1 cellular context compared by ENCODE assay signal in genomic region chr10:80408198-80409085, GRCh38.
TF ChIP-seq lines count a peak whose summit lies in the region.

PRXL2A (plus strand) TSS chr10:80408551; CDS start chr10:80420468, 11,917 bp downstream.

TF ChIP-seq in HepG2, 621 proteins besides CTCF, POLR2A, EP300 and RAD21 (continued from another document and continues in another):
- TF ChIP-seq NKX3-1 (CRISPR knock-in tag; IDR thresholded peaks at IDR 0.05), result no peak; the same call in 1 of the 2 replicates
- TF ChIP-seq, protein P1, sequence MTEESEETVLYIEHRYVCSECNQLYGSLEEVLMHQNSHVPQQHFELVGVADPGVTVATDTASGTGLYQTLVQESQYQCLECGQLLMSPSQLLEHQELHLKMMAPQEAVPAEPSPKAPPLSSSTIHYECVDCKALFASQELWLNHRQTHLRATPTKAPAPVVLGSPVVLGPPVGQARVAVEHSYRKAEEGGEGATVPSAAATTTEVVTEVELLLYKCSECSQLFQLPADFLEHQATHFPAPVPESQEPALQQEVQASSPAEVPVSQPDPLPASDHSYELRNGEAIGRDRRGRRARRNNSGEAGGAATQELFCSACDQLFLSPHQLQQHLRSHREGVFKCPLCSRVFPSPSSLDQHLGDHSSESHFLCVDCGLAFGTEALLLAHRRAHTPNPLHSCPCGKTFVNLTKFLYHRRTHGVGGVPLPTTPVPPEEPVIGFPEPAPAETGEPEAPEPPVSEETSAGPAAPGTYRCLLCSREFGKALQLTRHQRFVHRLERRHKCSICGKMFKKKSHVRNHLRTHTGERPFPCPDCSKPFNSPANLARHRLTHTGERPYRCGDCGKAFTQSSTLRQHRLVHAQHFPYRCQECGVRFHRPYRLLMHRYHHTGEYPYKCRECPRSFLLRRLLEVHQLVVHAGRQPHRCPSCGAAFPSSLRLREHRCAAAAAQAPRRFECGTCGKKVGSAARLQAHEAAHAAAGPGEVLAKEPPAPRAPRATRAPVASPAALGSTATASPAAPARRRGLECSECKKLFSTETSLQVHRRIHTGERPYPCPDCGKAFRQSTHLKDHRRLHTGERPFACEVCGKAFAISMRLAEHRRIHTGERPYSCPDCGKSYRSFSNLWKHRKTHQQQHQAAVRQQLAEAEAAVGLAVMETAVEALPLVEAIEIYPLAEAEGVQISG (CRISPR knock-in tag; IDR thresholded peaks at IDR 0.05), result peak; percentile 53
- no peak for TF ChIP-seq ZNF75D (CRISPR knock-in tag; IDR thresholded peaks at IDR 0.05; ENCODE audit: borderline replicate concordance)
- no peak for TF ChIP-seq ZNF644 (CRISPR knock-in tag; IDR thresholded peaks at IDR 0.05; ENCODE audit: low read depth)
- TF ChIP-seq ZNF234 (CRISPR knock-in tag; conservative IDR thresholded peaks at IDR 0.05), result no peak; the same call in 1 of the 2 replicates
- TF ChIP-seq POLR2AphosphoS5 (IDR thresholded peaks at IDR 0.05; ENCODE audit: low read depth, low read length), result peak; percentile 90
- peak; percentile 53 for TF ChIP-seq HOXD1 (CRISPR knock-in tag; IDR thresholded peaks at IDR 0.05)
- TF ChIP-seq PHF20 (CRISPR knock-in tag; IDR thresholded peaks at IDR 0.05), result peak; percentile 45; the same call in 1 of the 2 replicates
- TF ChIP-seq ZNF777 (CRISPR knock-in tag; IDR thresholded peaks at IDR 0.05), result peak; percentile 92
- TF ChIP-seq ZNF546 (CRISPR knock-in tag; conservative IDR thresholded peaks at IDR 0.05), result peak; percentile 62; the same call in 1 of the 2 replicates
- TF ChIP-seq BORCS8-MEF2B (CRISPR knock-in tag; IDR thresholded peaks at IDR 0.05), result peak; percentile 57; the same call in 1 of the 2 replicates
- TF ChIP-seq SUZ12 (IDR thresholded peaks at IDR 0.05; ENCODE audit: low read depth, low read length), result no peak
- TF ChIP-seq ZNF577 (CRISPR knock-in tag; IDR thresholded peaks at IDR 0.05; ENCODE audit: borderline replicate concordance, low read depth), result no peak
- peak; percentile 83 for TF ChIP-seq SP5 (CRISPR knock-in tag; IDR thresholded peaks at IDR 0.05; ENCODE audit: borderline replicate concordance, low read depth)
- peak; percentile 13; the same call in 1 of the 2 replicates for TF ChIP-seq HNF4G (IDR thresholded peaks at IDR 0.05; ENCODE audit: borderline replicate concordance, low read depth, low read length)
- no peak for TF ChIP-seq HNF4G (CRISPR knock-in tag; IDR thresholded peaks at IDR 0.05; ENCODE audit: borderline replicate concordance, low read depth)
- no peak; the same call in 1 of the 2 replicates for TF ChIP-seq ZNF34 (CRISPR knock-in tag; IDR thresholded peaks at IDR 0.05; ENCODE audit: borderline replicate concordance)
- TF ChIP-seq, protein P2, sequence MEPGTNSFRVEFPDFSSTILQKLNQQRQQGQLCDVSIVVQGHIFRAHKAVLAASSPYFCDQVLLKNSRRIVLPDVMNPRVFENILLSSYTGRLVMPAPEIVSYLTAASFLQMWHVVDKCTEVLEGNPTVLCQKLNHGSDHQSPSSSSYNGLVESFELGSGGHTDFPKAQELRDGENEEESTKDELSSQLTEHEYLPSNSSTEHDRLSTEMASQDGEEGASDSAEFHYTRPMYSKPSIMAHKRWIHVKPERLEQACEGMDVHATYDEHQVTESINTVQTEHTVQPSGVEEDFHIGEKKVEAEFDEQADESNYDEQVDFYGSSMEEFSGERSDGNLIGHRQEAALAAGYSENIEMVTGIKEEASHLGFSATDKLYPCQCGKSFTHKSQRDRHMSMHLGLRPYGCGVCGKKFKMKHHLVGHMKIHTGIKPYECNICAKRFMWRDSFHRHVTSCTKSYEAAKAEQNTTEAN (CRISPR knock-in tag; conservative IDR thresholded peaks at IDR 0.05), result no peak
- TF ChIP-seq HHEX (CRISPR knock-in tag; IDR thresholded peaks at IDR 0.05), result no peak
- peak; percentile 72 for TF ChIP-seq ZNF781 (CRISPR knock-in tag; IDR thresholded peaks at IDR 0.05; ENCODE audit: borderline replicate concordance, not compliant biosample characterization)
- TF ChIP-seq, protein P3, sequence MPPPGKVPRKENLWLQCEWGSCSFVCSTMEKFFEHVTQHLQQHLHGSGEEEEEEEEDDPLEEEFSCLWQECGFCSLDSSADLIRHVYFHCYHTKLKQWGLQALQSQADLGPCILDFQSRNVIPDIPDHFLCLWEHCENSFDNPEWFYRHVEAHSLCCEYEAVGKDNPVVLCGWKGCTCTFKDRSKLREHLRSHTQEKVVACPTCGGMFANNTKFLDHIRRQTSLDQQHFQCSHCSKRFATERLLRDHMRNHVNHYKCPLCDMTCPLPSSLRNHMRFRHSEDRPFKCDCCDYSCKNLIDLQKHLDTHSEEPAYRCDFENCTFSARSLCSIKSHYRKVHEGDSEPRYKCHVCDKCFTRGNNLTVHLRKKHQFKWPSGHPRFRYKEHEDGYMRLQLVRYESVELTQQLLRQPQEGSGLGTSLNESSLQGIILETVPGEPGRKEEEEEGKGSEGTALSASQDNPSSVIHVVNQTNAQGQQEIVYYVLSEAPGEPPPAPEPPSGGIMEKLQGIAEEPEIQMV (CRISPR knock-in tag; IDR thresholded peaks at IDR 0.05; ENCODE audit: low read depth), result peak; percentile 72; the same call in 1 of the 2 replicates
- TF ChIP-seq GABPB1 (CRISPR knock-in tag; IDR thresholded peaks at IDR 0.05), result peak; percentile 64; the same call in 1 of the 2 replicates
- peak in 1 of 2 experiments; percentile 75; a peak in 1 of 4 replicates for TF ChIP-seq REST (IDR thresholded peaks at IDR 0.05; ENCODE audit: borderline replicate concordance in 1 of 2, low read depth in 1 of 2, low read length in 2 of 2)
- peak; percentile 84 for TF ChIP-seq AGO2 (optimal IDR thresholded peaks at IDR 0.05; ENCODE audit: low read depth, low read length)
- no peak; the same call in 1 of the 2 replicates for TF ChIP-seq ATF2 (CRISPR knock-in tag; IDR thresholded peaks at IDR 0.05)
- TF ChIP-seq, protein P4, sequence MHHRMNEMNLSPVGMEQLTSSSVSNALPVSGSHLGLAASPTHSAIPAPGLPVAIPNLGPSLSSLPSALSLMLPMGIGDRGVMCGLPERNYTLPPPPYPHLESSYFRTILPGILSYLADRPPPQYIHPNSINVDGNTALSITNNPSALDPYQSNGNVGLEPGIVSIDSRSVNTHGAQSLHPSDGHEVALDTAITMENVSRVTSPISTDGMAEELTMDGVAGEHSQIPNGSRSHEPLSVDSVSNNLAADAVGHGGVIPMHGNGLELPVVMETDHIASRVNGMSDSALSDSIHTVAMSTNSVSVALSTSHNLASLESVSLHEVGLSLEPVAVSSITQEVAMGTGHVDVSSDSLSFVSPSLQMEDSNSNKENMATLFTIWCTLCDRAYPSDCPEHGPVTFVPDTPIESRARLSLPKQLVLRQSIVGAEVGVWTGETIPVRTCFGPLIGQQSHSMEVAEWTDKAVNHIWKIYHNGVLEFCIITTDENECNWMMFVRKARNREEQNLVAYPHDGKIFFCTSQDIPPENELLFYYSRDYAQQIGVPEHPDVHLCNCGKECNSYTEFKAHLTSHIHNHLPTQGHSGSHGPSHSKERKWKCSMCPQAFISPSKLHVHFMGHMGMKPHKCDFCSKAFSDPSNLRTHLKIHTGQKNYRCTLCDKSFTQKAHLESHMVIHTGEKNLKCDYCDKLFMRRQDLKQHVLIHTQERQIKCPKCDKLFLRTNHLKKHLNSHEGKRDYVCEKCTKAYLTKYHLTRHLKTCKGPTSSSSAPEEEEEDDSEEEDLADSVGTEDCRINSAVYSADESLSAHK (CRISPR knock-in tag; IDR thresholded peaks at IDR 0.05; ENCODE audit: borderline replicate concordance), result no peak
- TF ChIP-seq BHLHE40 (IDR thresholded peaks at IDR 0.05; ENCODE audit: low read length), result peak; percentile 41
- TF ChIP-seq ZSCAN12 (CRISPR knock-in tag; IDR thresholded peaks at IDR 0.05), result 0 out of 2 replicates have a peak, but pooled peaks have one; percentile 50
- peak; percentile 65 for TF ChIP-seq POGZ (CRISPR knock-in tag; IDR thresholded peaks at IDR 0.05)
- TF ChIP-seq NFE2L1 (CRISPR knock-in tag; IDR thresholded peaks at IDR 0.05; ENCODE audit: borderline replicate concordance), result no peak
- TF ChIP-seq REL (CRISPR knock-in tag; conservative IDR thresholded peaks at IDR 0.05), result peak; percentile 47; the same call in 1 of the 2 replicates
- TF ChIP-seq RARG (CRISPR knock-in tag; IDR thresholded peaks at IDR 0.05; ENCODE audit: low read depth), result no peak
- TF ChIP-seq ZHX2 (IDR thresholded peaks at IDR 0.05; ENCODE audit: low read depth), result no peak
- peak; percentile 30; the same call in 1 of the 2 replicates for TF ChIP-seq ZHX2 (CRISPR knock-in tag; IDR thresholded peaks at IDR 0.05; ENCODE audit: borderline replicate concordance)
- no peak for TF ChIP-seq ZNF136 (CRISPR knock-in tag; IDR thresholded peaks at IDR 0.05; ENCODE audit: low read depth)
- peak; percentile 75; the same call in 1 of the 2 replicates for TF ChIP-seq ZNF430 (CRISPR knock-in tag; IDR thresholded peaks at IDR 0.05)
- no peak for TF ChIP-seq JUN (CRISPR knock-in tag; IDR thresholded peaks at IDR 0.05)
- TF ChIP-seq TAF15 (IDR thresholded peaks at IDR 0.05; ENCODE audit: low read depth, low read length, poor library complexity, severe bottlenecking), result peak; percentile 43
- TF ChIP-seq ETV6 (CRISPR knock-in tag; conservative IDR thresholded peaks at IDR 0.05), result 0 out of 2 replicates have a peak, but pooled peaks have one; percentile 19
- peak; percentile 61; the same call in 1 of the 2 replicates for TF ChIP-seq TFDP2 (CRISPR knock-in tag; IDR thresholded peaks at IDR 0.05)
- TF ChIP-seq ZNF761 (CRISPR knock-in tag; conservative IDR thresholded peaks at IDR 0.05), result 0 out of 2 replicates have a peak, but pooled peaks have one; percentile 70
